ENCODE assay signal across 1 cellular context in the genomic region with DNA sequence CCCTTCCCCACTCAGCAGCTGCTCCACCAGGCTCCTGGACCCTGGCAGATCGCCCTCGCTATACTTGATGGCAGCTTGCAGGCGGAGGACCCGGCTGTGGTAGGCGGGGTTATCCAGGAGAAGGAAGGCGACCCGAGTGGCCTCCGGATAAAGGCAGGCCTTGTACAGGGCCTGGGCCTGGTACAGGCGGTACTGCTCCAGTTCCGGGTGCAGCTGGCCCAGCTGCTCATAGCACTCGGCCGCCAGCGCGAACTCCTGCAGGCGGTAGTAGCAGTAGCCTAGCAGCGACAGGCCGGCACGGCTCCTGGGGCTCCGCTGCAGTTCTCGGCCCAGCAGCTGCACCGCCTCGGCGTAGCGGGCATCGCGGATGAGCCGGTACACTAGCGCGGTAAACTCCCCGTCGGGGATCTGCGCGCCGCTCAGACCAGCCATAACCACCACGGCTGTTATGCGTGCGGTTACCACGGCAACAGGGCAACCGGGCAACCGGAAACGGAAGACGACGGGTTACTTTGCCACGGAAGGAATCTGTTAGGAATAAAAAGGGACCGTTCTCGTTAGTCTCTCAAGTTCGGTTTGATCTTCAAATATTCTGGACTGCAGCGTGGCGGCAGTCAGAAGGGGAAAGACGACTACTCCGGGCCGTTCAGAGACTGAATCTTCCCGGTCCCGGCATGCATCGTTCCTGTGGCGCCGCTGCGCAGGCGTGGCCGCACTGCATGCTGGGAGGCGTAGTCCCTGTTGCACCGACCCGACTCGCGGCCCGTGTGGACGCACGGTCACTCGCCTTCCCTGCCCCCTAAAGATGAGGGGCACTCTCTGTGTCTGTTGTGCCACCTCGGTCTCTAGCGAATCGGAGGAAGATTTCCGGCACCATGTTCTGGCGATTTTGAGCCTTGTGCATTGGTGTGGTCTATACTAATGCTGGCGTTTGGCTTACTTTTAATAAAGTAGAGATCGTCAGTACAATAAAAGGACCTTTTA.
A peak's percentile ranks its signal among the peaks of the same experiment; 100 is the strongest.
TF ChIP-seq lines count a peak whose summit lies in the region.

No MANE protein-coding gene starts in this region.

TF ChIP-seq in HEK293, 187 proteins besides CTCF, POLR2A, EP300 and RAD21 (continued from another document):
- TF ChIP-seq, protein P1, sequence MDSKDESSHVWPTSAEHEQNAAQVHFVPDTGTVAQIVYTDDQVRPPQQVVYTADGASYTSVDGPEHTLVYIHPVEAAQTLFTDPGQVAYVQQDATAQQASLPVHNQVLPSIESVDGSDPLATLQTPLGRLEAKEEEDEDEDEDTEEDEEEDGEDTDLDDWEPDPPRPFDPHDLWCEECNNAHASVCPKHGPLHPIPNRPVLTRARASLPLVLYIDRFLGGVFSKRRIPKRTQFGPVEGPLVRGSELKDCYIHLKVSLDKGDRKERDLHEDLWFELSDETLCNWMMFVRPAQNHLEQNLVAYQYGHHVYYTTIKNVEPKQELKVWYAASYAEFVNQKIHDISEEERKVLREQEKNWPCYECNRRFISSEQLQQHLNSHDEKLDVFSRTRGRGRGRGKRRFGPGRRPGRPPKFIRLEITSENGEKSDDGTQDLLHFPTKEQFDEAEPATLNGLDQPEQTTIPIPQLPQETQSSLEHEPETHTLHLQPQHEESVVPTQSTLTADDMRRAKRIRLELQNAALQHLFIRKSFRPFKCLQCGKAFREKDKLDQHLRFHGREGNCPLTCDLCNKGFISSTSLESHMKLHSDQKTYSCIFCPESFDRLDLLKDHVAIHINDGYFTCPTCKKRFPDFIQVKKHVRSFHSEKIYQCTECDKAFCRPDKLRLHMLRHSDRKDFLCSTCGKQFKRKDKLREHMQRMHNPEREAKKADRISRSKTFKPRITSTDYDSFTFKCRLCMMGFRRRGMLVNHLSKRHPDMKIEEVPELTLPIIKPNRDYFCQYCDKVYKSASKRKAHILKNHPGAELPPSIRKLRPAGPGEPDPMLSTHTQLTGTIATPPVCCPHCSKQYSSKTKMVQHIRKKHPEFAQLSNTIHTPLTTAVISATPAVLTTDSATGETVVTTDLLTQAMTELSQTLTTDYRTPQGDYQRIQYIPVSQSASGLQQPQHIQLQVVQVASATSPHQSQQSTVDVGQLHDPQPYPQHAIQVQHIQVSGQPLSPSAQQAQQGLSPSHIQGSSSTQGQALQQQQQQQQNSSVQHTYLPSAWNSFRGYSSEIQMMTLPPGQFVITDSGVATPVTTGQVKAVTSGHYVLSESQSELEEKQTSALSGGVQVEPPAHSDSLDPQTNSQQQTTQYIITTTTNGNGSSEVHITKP (tag by site-specific recombination; IDR thresholded peaks at IDR 0.05), result 0 out of 2 replicates have a peak, but pooled peaks have one; percentile 41
- TF ChIP-seq ZBTB8A (tag by site-specific recombination; IDR thresholded peaks at IDR 0.05), result peak; percentile 48
- TF ChIP-seq ZNF510 (tag by site-specific recombination; IDR thresholded peaks at IDR 0.05; ENCODE audit: insufficient replicate concordance), result no peak
- no peak for TF ChIP-seq ZNF514 (tag by site-specific recombination; IDR thresholded peaks at IDR 0.05)
- TF ChIP-seq SP2 (tag by site-specific recombination; IDR thresholded peaks at IDR 0.05), result peak; percentile 54
- TF ChIP-seq ZNF777 (tag by site-specific recombination; IDR thresholded peaks at IDR 0.05; ENCODE audit: borderline replicate concordance), result peak; percentile 63; the same call in 1 of the 2 replicates
- TF ChIP-seq, protein P2, sequence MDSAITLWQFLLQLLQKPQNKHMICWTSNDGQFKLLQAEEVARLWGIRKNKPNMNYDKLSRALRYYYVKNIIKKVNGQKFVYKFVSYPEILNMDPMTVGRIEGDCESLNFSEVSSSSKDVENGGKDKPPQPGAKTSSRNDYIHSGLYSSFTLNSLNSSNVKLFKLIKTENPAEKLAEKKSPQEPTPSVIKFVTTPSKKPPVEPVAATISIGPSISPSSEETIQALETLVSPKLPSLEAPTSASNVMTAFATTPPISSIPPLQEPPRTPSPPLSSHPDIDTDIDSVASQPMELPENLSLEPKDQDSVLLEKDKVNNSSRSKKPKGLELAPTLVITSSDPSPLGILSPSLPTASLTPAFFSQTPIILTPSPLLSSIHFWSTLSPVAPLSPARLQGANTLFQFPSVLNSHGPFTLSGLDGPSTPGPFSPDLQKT (IDR thresholded peaks at IDR 0.05; ENCODE audit: borderline replicate concordance, low read depth, low read length), result peak; percentile 83
- TF ChIP-seq MZF1 (tag by site-specific recombination; IDR thresholded peaks at IDR 0.05; ENCODE audit: borderline replicate concordance), result 0 out of 2 replicates have a peak, but pooled peaks have one; percentile 36
- TF ChIP-seq ZNF324 (tag by site-specific recombination; IDR thresholded peaks at IDR 0.05), result no peak
- peak; percentile 99 for TF ChIP-seq ZNF600 (tag by site-specific recombination; IDR thresholded peaks at IDR 0.05)
- TF ChIP-seq, protein P3, sequence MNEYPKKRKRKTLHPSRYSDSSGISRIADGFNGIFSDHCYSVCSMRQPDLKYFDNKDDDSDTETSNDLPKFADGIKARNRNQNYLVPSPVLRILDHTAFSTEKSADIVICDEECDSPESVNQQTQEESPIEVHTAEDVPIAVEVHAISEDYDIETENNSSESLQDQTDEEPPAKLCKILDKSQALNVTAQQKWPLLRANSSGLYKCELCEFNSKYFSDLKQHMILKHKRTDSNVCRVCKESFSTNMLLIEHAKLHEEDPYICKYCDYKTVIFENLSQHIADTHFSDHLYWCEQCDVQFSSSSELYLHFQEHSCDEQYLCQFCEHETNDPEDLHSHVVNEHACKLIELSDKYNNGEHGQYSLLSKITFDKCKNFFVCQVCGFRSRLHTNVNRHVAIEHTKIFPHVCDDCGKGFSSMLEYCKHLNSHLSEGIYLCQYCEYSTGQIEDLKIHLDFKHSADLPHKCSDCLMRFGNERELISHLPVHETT (tag by site-specific recombination; IDR thresholded peaks at IDR 0.05), result 0 out of 2 replicates have a peak, but pooled peaks have one; percentile 41
- TF ChIP-seq YY1 (tag by site-specific recombination; IDR thresholded peaks at IDR 0.05), result 0 out of 2 replicates have a peak, but pooled peaks have one; percentile 31
- TF ChIP-seq YY2 (tag by site-specific recombination; IDR thresholded peaks at IDR 0.05), result peak; percentile 56; the same call in 1 of the 2 replicates
- TF ChIP-seq SCRT1 (tag by site-specific recombination; IDR thresholded peaks at IDR 0.05; ENCODE audit: borderline replicate concordance), result peak; percentile 55; the same call in 1 of the 2 replicates
- TF ChIP-seq KLF9 (tag by site-specific recombination; IDR thresholded peaks at IDR 0.05; ENCODE audit: low read depth), result no peak
- peak; percentile 85 for TF ChIP-seq ZNF341 (tag by site-specific recombination; IDR thresholded peaks at IDR 0.05; ENCODE audit: low read depth)
- 0 out of 2 replicates have a peak, but pooled peaks have one; percentile 69 for TF ChIP-seq MYNN (tag by site-specific recombination; IDR thresholded peaks at IDR 0.05; ENCODE audit: borderline replicate concordance)
- TF ChIP-seq, protein P4, sequence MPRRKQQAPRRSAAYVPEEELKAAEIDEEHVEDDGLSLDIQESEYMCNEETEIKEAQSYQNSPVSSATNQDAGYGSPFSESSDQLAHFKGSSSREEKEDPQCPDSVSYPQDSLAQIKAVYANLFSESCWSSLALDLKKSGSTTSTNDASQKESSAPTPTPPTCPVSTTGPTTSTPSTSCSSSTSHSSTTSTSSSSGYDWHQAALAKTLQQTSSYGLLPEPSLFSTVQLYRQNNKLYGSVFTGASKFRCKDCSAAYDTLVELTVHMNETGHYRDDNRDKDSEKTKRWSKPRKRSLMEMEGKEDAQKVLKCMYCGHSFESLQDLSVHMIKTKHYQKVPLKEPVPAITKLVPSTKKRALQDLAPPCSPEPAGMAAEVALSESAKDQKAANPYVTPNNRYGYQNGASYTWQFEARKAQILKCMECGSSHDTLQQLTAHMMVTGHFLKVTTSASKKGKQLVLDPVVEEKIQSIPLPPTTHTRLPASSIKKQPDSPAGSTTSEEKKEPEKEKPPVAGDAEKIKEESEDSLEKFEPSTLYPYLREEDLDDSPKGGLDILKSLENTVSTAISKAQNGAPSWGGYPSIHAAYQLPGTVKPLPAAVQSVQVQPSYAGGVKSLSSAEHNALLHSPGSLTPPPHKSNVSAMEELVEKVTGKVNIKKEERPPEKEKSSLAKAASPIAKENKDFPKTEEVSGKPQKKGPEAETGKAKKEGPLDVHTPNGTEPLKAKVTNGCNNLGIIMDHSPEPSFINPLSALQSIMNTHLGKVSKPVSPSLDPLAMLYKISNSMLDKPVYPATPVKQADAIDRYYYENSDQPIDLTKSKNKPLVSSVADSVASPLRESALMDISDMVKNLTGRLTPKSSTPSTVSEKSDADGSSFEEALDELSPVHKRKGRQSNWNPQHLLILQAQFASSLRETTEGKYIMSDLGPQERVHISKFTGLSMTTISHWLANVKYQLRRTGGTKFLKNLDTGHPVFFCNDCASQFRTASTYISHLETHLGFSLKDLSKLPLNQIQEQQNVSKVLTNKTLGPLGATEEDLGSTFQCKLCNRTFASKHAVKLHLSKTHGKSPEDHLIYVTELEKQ (tag by site-specific recombination; IDR thresholded peaks at IDR 0.05; ENCODE audit: borderline replicate concordance), result no peak
- TF ChIP-seq, protein P5, sequence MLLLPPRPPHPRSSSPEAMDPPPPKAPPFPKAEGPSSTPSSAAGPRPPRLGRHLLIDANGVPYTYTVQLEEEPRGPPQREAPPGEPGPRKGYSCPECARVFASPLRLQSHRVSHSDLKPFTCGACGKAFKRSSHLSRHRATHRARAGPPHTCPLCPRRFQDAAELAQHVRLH (tag by site-specific recombination; IDR thresholded peaks at IDR 0.05), result peak; percentile 91
- TF ChIP-seq, protein P6, sequence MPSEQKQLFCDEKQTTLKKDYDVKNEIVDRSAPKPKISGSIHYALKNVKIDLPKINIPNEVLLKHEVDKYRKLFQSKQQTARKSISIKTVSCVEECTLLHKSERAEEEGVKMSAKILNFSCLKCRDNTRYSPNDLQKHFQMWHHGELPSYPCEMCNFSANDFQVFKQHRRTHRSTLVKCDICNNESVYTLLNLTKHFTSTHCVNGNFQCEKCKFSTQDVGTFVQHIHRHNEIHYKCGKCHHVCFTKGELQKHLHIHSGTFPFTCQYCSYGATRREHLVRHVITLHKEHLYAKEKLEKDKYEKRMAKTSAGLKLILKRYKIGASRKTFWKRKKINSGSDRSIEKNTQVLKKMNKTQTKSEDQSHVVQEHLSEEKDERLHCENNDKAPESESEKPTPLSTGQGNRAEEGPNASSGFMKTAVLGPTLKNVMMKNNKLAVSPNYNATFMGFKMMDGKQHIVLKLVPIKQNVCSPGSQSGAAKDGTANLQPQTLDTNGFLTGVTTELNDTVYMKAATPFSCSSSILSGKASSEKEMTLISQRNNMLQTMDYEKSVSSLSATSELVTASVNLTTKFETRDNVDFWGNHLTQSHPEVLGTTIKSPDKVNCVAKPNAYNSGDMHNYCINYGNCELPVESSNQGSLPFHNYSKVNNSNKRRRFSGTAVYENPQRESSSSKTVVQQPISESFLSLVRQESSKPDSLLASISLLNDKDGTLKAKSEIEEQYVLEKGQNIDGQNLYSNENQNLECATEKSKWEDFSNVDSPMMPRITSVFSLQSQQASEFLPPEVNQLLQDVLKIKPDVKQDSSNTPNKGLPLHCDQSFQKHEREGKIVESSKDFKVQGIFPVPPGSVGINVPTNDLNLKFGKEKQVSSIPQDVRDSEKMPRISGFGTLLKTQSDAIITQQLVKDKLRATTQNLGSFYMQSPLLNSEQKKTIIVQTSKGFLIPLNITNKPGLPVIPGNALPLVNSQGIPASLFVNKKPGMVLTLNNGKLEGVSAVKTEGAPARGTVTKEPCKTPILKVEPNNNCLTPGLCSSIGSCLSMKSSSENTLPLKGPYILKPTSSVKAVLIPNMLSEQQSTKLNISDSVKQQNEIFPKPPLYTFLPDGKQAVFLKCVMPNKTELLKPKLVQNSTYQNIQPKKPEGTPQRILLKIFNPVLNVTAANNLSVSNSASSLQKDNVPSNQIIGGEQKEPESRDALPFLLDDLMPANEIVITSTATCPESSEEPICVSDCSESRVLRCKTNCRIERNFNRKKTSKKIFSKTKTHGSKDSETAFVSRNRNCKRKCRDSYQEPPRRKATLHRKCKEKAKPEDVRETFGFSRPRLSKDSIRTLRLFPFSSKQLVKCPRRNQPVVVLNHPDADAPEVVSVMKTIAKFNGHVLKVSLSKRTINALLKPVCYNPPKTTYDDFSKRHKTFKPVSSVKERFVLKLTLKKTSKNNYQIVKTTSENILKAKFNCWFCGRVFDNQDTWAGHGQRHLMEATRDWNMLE (tag by site-specific recombination; conservative IDR thresholded peaks at IDR 0.05; ENCODE audit: low read depth), result peak; percentile 99
- TF ChIP-seq ZNF76 (tag by site-specific recombination; IDR thresholded peaks at IDR 0.05; ENCODE audit: borderline replicate concordance, low read depth), result peak; percentile 98
- TF ChIP-seq ZNF629 (tag by site-specific recombination; IDR thresholded peaks at IDR 0.05), result peak; percentile 63
- TF ChIP-seq ZBTB17 (tag by site-specific recombination; IDR thresholded peaks at IDR 0.05), result peak; percentile 84
- TF ChIP-seq ZEB2 (tag by site-specific recombination; IDR thresholded peaks at IDR 0.05), result peak; percentile 59; the same call in 1 of the 2 replicates
- no peak for TF ChIP-seq ZNF175 (tag by site-specific recombination; IDR thresholded peaks at IDR 0.05)
- TF ChIP-seq, protein P7, sequence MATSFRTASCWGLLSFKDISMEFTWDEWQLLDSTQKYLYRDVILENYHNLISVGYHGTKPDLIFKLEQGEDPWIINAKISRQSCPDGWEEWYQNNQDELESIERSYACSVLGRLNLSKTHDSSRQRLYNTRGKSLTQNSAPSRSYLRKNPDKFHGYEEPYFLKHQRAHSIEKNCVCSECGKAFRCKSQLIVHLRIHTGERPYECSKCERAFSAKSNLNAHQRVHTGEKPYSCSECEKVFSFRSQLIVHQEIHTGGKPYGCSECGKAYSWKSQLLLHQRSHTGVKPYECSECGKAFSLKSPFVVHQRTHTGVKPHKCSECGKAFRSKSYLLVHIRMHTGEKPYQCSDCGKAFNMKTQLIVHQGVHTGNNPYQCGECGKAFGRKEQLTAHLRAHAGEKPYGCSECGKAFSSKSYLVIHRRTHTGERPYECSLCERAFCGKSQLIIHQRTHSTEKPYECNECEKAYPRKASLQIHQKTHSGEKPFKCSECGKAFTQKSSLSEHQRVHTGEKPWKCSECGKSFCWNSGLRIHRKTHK (tag by site-specific recombination; IDR thresholded peaks at IDR 0.05), result no peak
